In genomic region chr19:16144216-16144581, GRCh38 we compare ENCODE assay signal across 15 cellular contexts. TPM values are rescaled to one million over a fixed set of nuclear protein-coding genes. Genes with fewer than 3 reads are reported as not detected.
DNase-seq lines count a peak whose midpoint lies in the region; ATAC-seq and TF ChIP-seq lines count a peak whose summit lies in the region.
"Had no signal": no experiment of that assay in that cellular context is flagged by ENCODE, and none has a peak within 500 bp of the region (broad histone marks: within the 10 kb centered on the region; RNA-seq: fewer than 3 reads in every experiment).

No MANE protein-coding gene starts in this region.

- intact Hi-C loops in activated CD4-positive, alpha-beta T cell treated with anti-CD3 and anti-CD28 coated beads for 36 hours (cut with DNase I, micrococcal nuclease), result no loop called here
- intact Hi-C loops in psoas muscle (cut with DNase I), result no loop called here

- peak overlapping the region; percentile 93 for H3K27ac Mint-ChIP-seq in activated CD4-positive, alpha-beta T cell treated with anti-CD3 and anti-CD28 coated beads for 36 hours
- H3K27ac Mint-ChIP-seq in effector memory CD8-positive, alpha-beta T cell, result peak overlapping the region; percentile 98 to 99
- H3K27ac Mint-ChIP-seq in stimulated activated memory B cell treated with anti-CD40 and anti-IgM and Interleukin-4, amounts not matched to agents 10 μg/mL and 1 μg/mL and 100 μg/mL, for 72 hours, result peak overlapping the region; percentile 100

- H2AFZ ChIP-seq in OCI-LY3 (ENCODE audit: low read depth, low read length), result no peak overlapping the region

- H3K9me3 ChIP-seq in OCI-LY3 (ENCODE audit: insufficient read depth, low read length), result no peaks in the 10 kb centered on the region
- no peaks in the 10 kb centered on the region for H3K9me3 ChIP-seq in psoas muscle

- H3K4me1 Mint-ChIP-seq in activated CD4-positive, alpha-beta T cell treated with anti-CD3 and anti-CD28 coated beads for 36 hours, result peaks cover 24% of the 10 kb centered on the region
- H3K4me1 Mint-ChIP-seq in effector memory CD8-positive, alpha-beta T cell (ENCODE audit: low read depth in 2 of 2), result peaks cover 42 to 51% of the 10 kb centered on the region in 2 donors
- peaks cover 67% of the 10 kb centered on the region for H3K4me1 Mint-ChIP-seq in stimulated activated memory B cell treated with anti-CD40 and anti-IgM and Interleukin-4, amounts not matched to agents 10 μg/mL and 1 μg/mL and 100 μg/mL, for 72 hours

- H3K27ac ChIP-seq in OCI-LY3 (ENCODE audit: low read length) (peak overlapping the region; percentile 92), psoas muscle (no peak overlapping the region)

- peak overlapping the region; percentile 94 for H3K4me3 Mint-ChIP-seq in activated CD4-positive, alpha-beta T cell treated with anti-CD3 and anti-CD28 coated beads for 36 hours
- H3K4me3 Mint-ChIP-seq in effector memory CD8-positive, alpha-beta T cell, result peak overlapping the region; percentile 98 to 99
- H3K4me3 Mint-ChIP-seq in stimulated activated memory B cell treated with anti-CD40 and anti-IgM and Interleukin-4, amounts not matched to agents 10 μg/mL and 1 μg/mL and 100 μg/mL, for 72 hours, result peak overlapping the region; percentile 99

- peak overlapping the region; percentile 96 for H3K9ac ChIP-seq in OCI-LY3 (ENCODE audit: low read length)

- CTCF ChIA-PET in activated CD4-positive, alpha-beta T cell treated with anti-CD3 and anti-CD28 coated beads for 36 hours (lab: Charles Lee), result interaction anchor here (0.7 to 2.0 kb wide), 3 partner anchors 25 to 103 kb away, joined by 4 to 9 read pairs (median 5); no protein-coding TSS in a partner anchor

- H4K20me1 ChIP-seq in OCI-LY3 (ENCODE audit: insufficient read depth, low read length), result peaks cover 18% of the 10 kb centered on the region; the same call in 1 of the 2 replicates

- H3K9me3 Mint-ChIP-seq in activated CD4-positive, alpha-beta T cell treated with anti-CD3 and anti-CD28 coated beads for 36 hours (ENCODE audit: low read depth), result peaks cover 2% of the 10 kb centered on the region
- no peaks in the 10 kb centered on the region for H3K9me3 Mint-ChIP-seq in effector memory CD8-positive, alpha-beta T cell
- H3K9me3 Mint-ChIP-seq in stimulated activated memory B cell treated with anti-CD40 and anti-IgM and Interleukin-4, amounts not matched to agents 10 μg/mL and 1 μg/mL and 100 μg/mL, for 72 hours, result peaks cover 5% of the 10 kb centered on the region

- POLR2A ChIA-PET in activated CD4-positive, alpha-beta T cell treated with anti-CD3 and anti-CD28 coated beads for 36 hours (lab: Charles Lee), result interaction anchor here (2.4 kb wide), 1 partner anchor 9 kb away, joined by 6 read pairs; no protein-coding TSS in a partner anchor

- peak; percentile 17 for ATAC-seq in activated CD4-positive, alpha-beta T cell treated with anti-CD3 and anti-CD28 coated beads for 36 hours
- no peak for ATAC-seq in effector memory CD8-positive, alpha-beta T cell (replicated peaks)
- no peak for ATAC-seq in stimulated activated memory B cell treated with anti-CD40 and anti-IgM and Interleukin-4, amounts not matched to agents 10 μg/mL and 1 μg/mL and 100 μg/mL, for 72 hours
- no peak for ATAC-seq in psoas muscle

- peak overlapping the region; percentile 89 for H3K4me2 ChIP-seq in OCI-LY3 (ENCODE audit: low read length)

- H3K4me1 ChIP-seq in OCI-LY3 (ENCODE audit: low read length), result peaks cover 85% of the 10 kb centered on the region
- no peaks in the 10 kb centered on the region for H3K4me1 ChIP-seq in psoas muscle

- H3K4me3 ChIP-seq in OCI-LY3 (ENCODE audit: low read length), result peak overlapping the region; percentile 79
- H3K4me3 ChIP-seq in psoas muscle, result no peak overlapping the region

- no peak for DNase-seq in activated CD4-positive, alpha-beta T cell treated with anti-CD3 and anti-CD28 coated beads for 36 hours
- no peak for DNase-seq in activated CD4-positive, alpha-beta T cell treated with anti-CD3 and anti-CD28 coated beads, Interleukin-2, amount 50 U/mL, for 1 hour
- DNase-seq in effector memory CD8-positive, alpha-beta T cell, result no peak
- DNase-seq in DMS114 treated with DMSO at 0.1 percent for 48 hours (lab: John Stamatoyannopoulos, UW; ENCODE audit: unreplicated experiment) (no peak), psoas muscle (no peak), DMS53 (lab: John Stamatoyannopoulos, UW) (no peak)
- DNase-seq: ACHN, NCI-H526 had no signal

- H3K36me3 ChIP-seq in OCI-LY3 (replicated peaks; ENCODE audit: low read depth, low read length), result peaks cover 45% of the 10 kb centered on the region
- no peaks in the 10 kb centered on the region for H3K36me3 ChIP-seq in psoas muscle (ENCODE audit: insufficient read depth in 1 of 2, low read depth in 1 of 2)

- H3K79me2 ChIP-seq in OCI-LY3 (ENCODE audit: low read length), result peaks cover 59% of the 10 kb centered on the region

- H3K27me3 ChIP-seq in OCI-LY3 (ENCODE audit: low read depth, low read length) (no peaks in the 10 kb centered on the region), psoas muscle (ENCODE audit: insufficient read depth in 3 of 3, low read length in 2 of 3) (peaks cover 0 to 4% (median 0%) of the 10 kb centered on the region in 3 donors)

- 56 to 79% (median 63%) methylated on average over 1 of the region's 1 CpG for WGBS in psoas muscle, 3 donors

- no peaks in the 10 kb centered on the region for H3K27me3 Mint-ChIP-seq in activated CD4-positive, alpha-beta T cell treated with anti-CD3 and anti-CD28 coated beads for 36 hours
- H3K27me3 Mint-ChIP-seq in effector memory CD8-positive, alpha-beta T cell, result no peaks in the 10 kb centered on the region
- H3K27me3 Mint-ChIP-seq in stimulated activated memory B cell treated with anti-CD40 and anti-IgM and Interleukin-4, amounts not matched to agents 10 μg/mL and 1 μg/mL and 100 μg/mL, for 72 hours, result no peaks in the 10 kb centered on the region

- H3K36me3 Mint-ChIP-seq in activated CD4-positive, alpha-beta T cell treated with anti-CD3 and anti-CD28 coated beads for 36 hours (ENCODE audit: low read depth), result peaks cover 10% of the 10 kb centered on the region
- peaks cover 26% of the 10 kb centered on the region for H3K36me3 Mint-ChIP-seq in effector memory CD8-positive, alpha-beta T cell (ENCODE audit: insufficient read depth)
- H3K36me3 Mint-ChIP-seq in stimulated activated memory B cell treated with anti-CD40 and anti-IgM and Interleukin-4, amounts not matched to agents 10 μg/mL and 1 μg/mL and 100 μg/mL, for 72 hours, result peaks cover 40% of the 10 kb centered on the region

- TF ChIP-seq CTCF in OCI-LY3 (IDR thresholded peaks at IDR 0.05; ENCODE audit: low read depth, low read length) (no peak), psoas muscle (IDR thresholded peaks at IDR 0.05) (no peak)

RNA-seq across cellular contexts. Expression of gene HSH2D, which starts 0.7 kb away (rescaled TPM):
- total RNA-seq in activated CD4-positive, alpha-beta T cell treated with anti-CD3 and anti-CD28 coated beads for 36 hours, result 10 to 100 TPM; 31.2 to 38.2 TPM
- under 1 TPM in 3 of 4 donors, not detected in 1; 0.12 to 0.30 (median 0.17) TPM for total RNA-seq in psoas muscle
- under 1 TPM in 2 of 3 donors, not detected in 1; 0.10 to 0.12 TPM for polyA plus RNA-seq in psoas muscle
- total RNA-seq: cerebellum, fibroblast of villous mesenchyme, pulmonary artery endothelial cell had no signal

RNA-seq across cellular contexts. Expression of gene CIB3, which starts 29.1 kb away (rescaled TPM):
- total RNA-seq in activated CD4-positive, alpha-beta T cell treated with anti-CD3 and anti-CD28 coated beads for 36 hours, result not detected
- total RNA-seq in psoas muscle, result not detected
- not detected for polyA plus RNA-seq in psoas muscle
- total RNA-seq: cerebellum, fibroblast of villous mesenchyme, left lobe of liver, pulmonary artery endothelial cell, urinary bladder had no signal
- polyA plus RNA-seq: urinary bladder had no signal

RNA-seq across cellular contexts. Expression of gene RAB8A, which starts 32.5 kb away (rescaled TPM):
- total RNA-seq in activated CD4-positive, alpha-beta T cell treated with anti-CD3 and anti-CD28 coated beads for 36 hours, result 100 to 1,000 TPM; 165 to 218 TPM
- total RNA-seq in psoas muscle, result 10 to 100 TPM in 1 of 4 donors, 1 to 10 TPM in 3; 8.0 to 12.4 (median 8.9) TPM
- polyA plus RNA-seq in psoas muscle, result 10 to 100 TPM in 1 of 3 donors, 1 to 10 TPM in 2; 7.1 to 13.0 (median 7.4) TPM

RNA-seq across cellular contexts. Expression of gene FAM32A, which starts 41.0 kb away (rescaled TPM):
- 10 to 100 TPM; 46.3 to 48.2 TPM for total RNA-seq in activated CD4-positive, alpha-beta T cell treated with anti-CD3 and anti-CD28 coated beads for 36 hours
- 10 to 100 TPM; 26.3 to 44.2 (median 30.8) TPM for total RNA-seq in psoas muscle
- 100 to 1,000 TPM in 1 of 3 donors, 10 to 100 TPM in 2; 49.3 to 133 (median 75.7) TPM for polyA plus RNA-seq in psoas muscle

RNA-seq across cellular contexts. Expression of gene AP1M1, which starts 53.5 kb away (rescaled TPM):
- total RNA-seq in activated CD4-positive, alpha-beta T cell treated with anti-CD3 and anti-CD28 coated beads for 36 hours, result 10 to 100 TPM; 61.8 to 92.0 TPM
- 10 to 100 TPM; 40.5 to 51.5 (median 45.2) TPM for total RNA-seq in psoas muscle
- 100 to 1,000 TPM in 1 of 3 donors, 10 to 100 TPM in 2; 51.0 to 102 (median 57.7) TPM for polyA plus RNA-seq in psoas muscle

Comparison
In these comparisons a context has a peak if more than half of its experiments do, and no peak if none do; other contexts are left out.
1. RNA of gene HSH2D, which starts 0.7 kb away (total RNA-seq): 31.2 to 38.2 TPM in activated CD4-positive, alpha-beta T cell treated with anti-CD3 and anti-CD28 coated beads for 36 hours; 0.12 to 0.30 TPM in psoas muscle; every median in the first group is over 10 times any median in the second.
2. RNA of gene RAB8A, which starts 32.5 kb away (total RNA-seq): 165 to 218 TPM in activated CD4-positive, alpha-beta T cell treated with anti-CD3 and anti-CD28 coated beads for 36 hours; 8.0 to 12.4 TPM in psoas muscle; every median in the first group is over 10 times any median in the second.
3. Peak in every context shown above with its lines, with median percentiles within 50 percentile points of each other: H3K27ac Mint-ChIP-seq and H3K4me3 Mint-ChIP-seq.